ENCODE assay signal across 11 cellular contexts in the genomic region with DNA sequence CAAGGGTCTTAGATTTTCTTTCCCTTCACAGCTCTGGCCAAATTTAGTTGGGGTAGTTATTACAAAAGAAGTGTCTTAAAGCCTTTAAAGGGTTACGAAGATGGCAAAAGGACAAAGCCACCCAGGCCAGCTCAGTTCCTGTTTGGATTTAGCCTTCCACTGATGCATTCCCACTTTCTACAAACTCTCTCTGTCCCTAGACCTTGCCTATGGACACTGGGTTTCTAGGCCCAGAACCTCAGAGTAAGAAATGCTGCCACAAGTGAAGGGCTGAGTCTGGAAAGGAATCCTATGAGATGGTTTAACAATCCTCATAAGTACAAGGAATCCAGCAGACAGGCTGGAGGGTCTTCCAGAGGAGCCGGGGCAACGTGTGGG. TPM values are rescaled to one million over a fixed set of nuclear protein-coding genes. Genes with fewer than 3 reads are reported as not detected.
DNase-seq lines count a peak whose midpoint lies in the region; ATAC-seq, FAIRE-seq and TF ChIP-seq lines count a peak whose summit lies in the region.
"Had no signal": no experiment of that assay in that cellular context is flagged by ENCODE, and none has a peak within 500 bp of the region (broad histone marks: within the 10 kb centered on the region; RNA-seq: fewer than 3 reads in every experiment).

No MANE protein-coding gene starts in this region.

- H3K4me2 ChIP-seq in endothelial cell of umbilical vein (ENCODE audit: insufficient read depth, low read length), result no peak overlapping the region

- H3K4me1 ChIP-seq in Peyer's patch (peaks cover 0 to 79% (median 32%) of the 10 kb centered on the region in 4 donors), endothelial cell of umbilical vein (ENCODE audit: control insufficient read depth, extremely low read depth, insufficient read depth, low read length) (peaks cover 54% of the 10 kb centered on the region), ovary (ENCODE audit: insufficient read depth) (peaks cover 48% of the 10 kb centered on the region)

- in situ Hi-C loops in ACHN (cut with HindIII; ENCODE audit: low pct_ligation_motif_present, low pct_unique_long_range_greater_than_20kb, low sequenced_read_pairs), result no loop called here

- H3K27me3 ChIP-seq in Peyer's patch (no peaks in the 10 kb centered on the region), endothelial cell of umbilical vein (ENCODE audit: control insufficient read depth in 2 of 2, insufficient read depth in 2 of 2, low read length in 2 of 2) (no peaks in the 10 kb centered on the region), ovary (no peaks in the 10 kb centered on the region)

- no peaks in the 10 kb centered on the region for H3K9me1 ChIP-seq in endothelial cell of umbilical vein (replicated peaks; ENCODE audit: control insufficient read depth, extremely low read depth, insufficient read depth, low read length)

- TF ChIP-seq EP300 in ovary (IDR thresholded peaks at IDR 0.05), result no peak

- H3K27ac ChIP-seq in Peyer's patch, result peak overlapping the region in 3 of 4 donors; percentile 68 to 83 (median 68)
- H3K27ac ChIP-seq in endothelial cell of umbilical vein (ENCODE audit: insufficient read depth, low read depth, low read length), result peak overlapping the region; percentile 35
- H3K27ac ChIP-seq in ovary, result peak overlapping the region; percentile 25 to 37

- H3K9me3 ChIP-seq in Peyer's patch, result no peaks in the 10 kb centered on the region
- H3K9me3 ChIP-seq in endothelial cell of umbilical vein (replicated peaks; ENCODE audit: control insufficient read depth, insufficient read depth, low read length), result no peaks in the 10 kb centered on the region
- H3K9me3 ChIP-seq in ovary, result no peaks in the 10 kb centered on the region

- peaks cover 0 to 3% (median 0%) of the 10 kb centered on the region in 3 donors for H3K36me3 ChIP-seq in Peyer's patch
- H3K36me3 ChIP-seq in endothelial cell of umbilical vein (ENCODE audit: control insufficient read depth in 2 of 2, extremely low read depth in 1 of 2, insufficient read depth in 2 of 2, low read length in 2 of 2), result no peaks in the 10 kb centered on the region
- no peaks in the 10 kb centered on the region for H3K36me3 ChIP-seq in ovary

- H4K20me1 ChIP-seq in endothelial cell of umbilical vein (replicated peaks; ENCODE audit: control insufficient read depth, extremely low read depth, insufficient read depth, low read length), result peaks cover 2% of the 10 kb centered on the region

- intact Hi-C loops in CD14-positive monocyte (cut with micrococcal nuclease) (no loop called here), endothelial cell of umbilical vein (cut with micrococcal nuclease) (no loop called here), ovary (cut with DNase I) (no loop called here)

- no TSS peak for BruUV-seq in endothelial cell of umbilical vein (replicated peaks; lab: Mats Ljungman, UMichigan)

- no peaks in the 10 kb centered on the region for H3K27me3 Mint-ChIP-seq in CD14-positive monocyte (ENCODE audit: low read depth in 3 of 3)

- WGBS in ovary, 3 donors, result 44 to 69% (median 65%) methylated on average over 3 of the region's 3 CpGs

- no peak for FAIRE-seq in endothelial cell of umbilical vein (lab: Jason Lieb, UNC)
- FAIRE-seq in GM12892 (lab: Jason Lieb, UNC), result no peak

- peak overlapping the region; percentile 86 to 98 (median 97) for H3K27ac Mint-ChIP-seq in CD14-positive monocyte

- H2AFZ ChIP-seq in endothelial cell of umbilical vein (ENCODE audit: low read depth, low read length), result no peak overlapping the region

- H3K9ac ChIP-seq in endothelial cell of umbilical vein (replicated peaks; ENCODE audit: extremely low read depth, insufficient read depth, low read length), result peak overlapping the region; percentile 5

- no peak for TF ChIP-seq CTCF in CD14-positive monocyte (IDR thresholded peaks at IDR 0.05)
- no peak for TF ChIP-seq CTCF in Peyer's patch (IDR thresholded peaks at IDR 0.05)
- TF ChIP-seq CTCF in endothelial cell of umbilical vein (IDR thresholded peaks at IDR 0.05; ENCODE audit: extremely low read depth in 1 of 2, insufficient read depth in 1 of 2, low read depth in 1 of 2, low read length in 2 of 2), result no peak
- no peak for TF ChIP-seq CTCF in ovary (IDR thresholded peaks at IDR 0.05)

- TF ChIP-seq POLR2A in Peyer's patch (IDR thresholded peaks at IDR 0.05) (no peak), endothelial cell of umbilical vein (IDR thresholded peaks at IDR 0.05; ENCODE audit: low read depth, low read length) (no peak), ovary (IDR thresholded peaks at IDR 0.05) (no peak), GM12892 (IDR thresholded peaks at IDR 0.05; ENCODE audit: low read depth, low read length) (no peak)

- DNase-seq in CD14-positive monocyte (ENCODE audit: low spot score) (no peak), Peyer's patch (no peak), endothelial cell of umbilical vein (ENCODE audit: low read depth, low spot score) (no peak), ovary (no peak), ACHN (no peak), pons (ENCODE audit: low spot score) (no peak), GM12892 (ENCODE audit: insufficient read length) (no peak)
- DNase-seq: DMS153, H7, NCI-H2081 had no signal

- H3K9me3 Mint-ChIP-seq in CD14-positive monocyte, result peaks cover 0 to 3% (median 0%) of the 10 kb centered on the region in 7 donors

- dilution Hi-C loops in endothelial cell of umbilical vein (cut with MboI; ENCODE audit: extremely low pct_ligation_motif_present, low sequenced_read_pairs), result loop anchor here (10.0 kb wide), 1 partner anchor 86 kb away; no protein-coding TSS in a partner anchor

- peaks cover 99% of the 10 kb centered on the region for H3K79me2 ChIP-seq in endothelial cell of umbilical vein (ENCODE audit: control insufficient read depth, insufficient read depth, low read length)

- H3K36me3 Mint-ChIP-seq in CD14-positive monocyte, result peaks cover 26 to 33% of the 10 kb centered on the region in 2 donors

- no peak overlapping the region for H3K4me3 Mint-ChIP-seq in CD14-positive monocyte

- POLR2A ChIA-PET in endothelial cell of umbilical vein (lab: Charles Lee), result interaction anchor here (0.7 kb wide), 1 partner anchor 26 kb away, joined by 5 read pairs; no protein-coding TSS in a partner anchor

- peaks cover 63% of the 10 kb centered on the region for H3K4me1 Mint-ChIP-seq in CD14-positive monocyte

- no peak overlapping the region for H3K4me3 ChIP-seq in Peyer's patch
- no peak overlapping the region for H3K4me3 ChIP-seq in endothelial cell of umbilical vein (replicated peaks in 1 of 3; ENCODE audit: insufficient read depth in 1 of 3, low read depth in 1 of 3, low read length in 3 of 3)
- H3K4me3 ChIP-seq in ovary, result no peak overlapping the region

- no peak for ATAC-seq in HG02938 (IDR thresholded peaks at IDR 0.05; ENCODE audit: unreplicated experiment)

- CTCF ChIA-PET in endothelial cell of umbilical vein (lab: Charles Lee), result interaction anchor here (2.4 kb wide), 1 partner anchor 12 kb away, joined by 9 read pairs; no protein-coding TSS in a partner anchor

TF ChIP-seq in endothelial cell of umbilical vein, 7 proteins besides CTCF, POLR2A, EP300 and RAD21:
- no peak for TF ChIP-seq MYC (IDR thresholded peaks at IDR 0.05; ENCODE audit: low read depth, low read length)
- no peak for TF ChIP-seq POLR2AphosphoS5 (IDR thresholded peaks at IDR 0.05; ENCODE audit: insufficient read depth, low read depth, low read length)
- no peak for TF ChIP-seq FOS (IDR thresholded peaks at IDR 0.05; ENCODE audit: borderline replicate concordance, insufficient read depth, low read length)
- TF ChIP-seq EZH2 (IDR thresholded peaks at IDR 0.05; ENCODE audit: borderline replicate concordance, low read depth, low read length, severe bottlenecking), result no peak
- TF ChIP-seq, protein P1, sequence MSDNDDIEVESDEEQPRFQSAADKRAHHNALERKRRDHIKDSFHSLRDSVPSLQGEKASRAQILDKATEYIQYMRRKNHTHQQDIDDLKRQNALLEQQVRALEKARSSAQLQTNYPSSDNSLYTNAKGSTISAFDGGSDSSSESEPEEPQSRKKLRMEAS (IDR thresholded peaks at IDR 0.05; ENCODE audit: insufficient read depth, insufficient read length), result no peak
- TF ChIP-seq JUN (IDR thresholded peaks at IDR 0.05; ENCODE audit: borderline replicate concordance, insufficient read depth, insufficient read length, low read depth), result no peak
- TF ChIP-seq GATA2 (IDR thresholded peaks at IDR 0.05; ENCODE audit: insufficient read depth, insufficient read length, low read depth, low read length), result no peak

RNA-seq across cellular contexts. Expression of a gene that starts 13.4 kb away (rescaled TPM):
- polyA plus RNA-seq in CD14-positive monocyte, result 10 to 100 TPM; 38.7 to 51.6 TPM
- total RNA-seq in Peyer's patch, result 100 to 1,000 TPM in 2 of 4 donors, 10 to 100 TPM in 2; 85.3 to 162 (median 108) TPM
- total RNA-seq in endothelial cell of umbilical vein, result 59.5 and 66.2 TPM in 2 replicates
- polyA plus RNA-seq in endothelial cell of umbilical vein, result 57.1 and 63.1 TPM in 2 replicates
- polyA plus RNA-seq in endothelial cell of umbilical vein (2011; cell fraction: cytosol; rRNA removed), result 67.6 and 71.3 TPM in 2 replicates
- polyA plus RNA-seq in endothelial cell of umbilical vein (2011; cell fraction: nucleus; rRNA removed), result 89.9 and 99.1 TPM in 2 replicates
- polyA plus RNA-seq in endothelial cell of umbilical vein (2012), result 63.3 and 69.1 TPM in 2 replicates
- 92.6 and 103 TPM in 2 replicates for polyA minus RNA-seq in endothelial cell of umbilical vein
- polyA minus RNA-seq in endothelial cell of umbilical vein (2011; cell fraction: cytosol; rRNA and poly(A)+ RNA removed), result 74.1 TPM
- 76.5 and 104 TPM in 2 replicates for polyA minus RNA-seq in endothelial cell of umbilical vein (2011; cell fraction: nucleus; rRNA and poly(A)+ RNA removed)
- 100 to 1,000 TPM; 120 to 198 (median 157) TPM for total RNA-seq in ovary
- polyA plus RNA-seq in ovary, result 100 to 1,000 TPM; 128 to 131 TPM
- polyA plus RNA-seq in GM12892 (2012; ENCODE audit: missing spikeins), result 26.9 TPM

RNA-seq across cellular contexts. Expression of a gene that starts 38.6 kb away (rescaled TPM):
- 10 to 100 TPM; 26.5 to 43.0 TPM for polyA plus RNA-seq in CD14-positive monocyte
- total RNA-seq in Peyer's patch, result 100 to 1,000 TPM in 1 of 4 donors, 10 to 100 TPM in 3; 40.8 to 112 (median 60.5) TPM
- 316 and 322 TPM in 2 replicates for total RNA-seq in endothelial cell of umbilical vein
- polyA plus RNA-seq in endothelial cell of umbilical vein, result 28.0 and 57.5 TPM in 2 replicates
- polyA plus RNA-seq in endothelial cell of umbilical vein (2011; cell fraction: cytosol; rRNA removed), result 143 and 159 TPM in 2 replicates
- polyA plus RNA-seq in endothelial cell of umbilical vein (2011; cell fraction: nucleus; rRNA removed), result 136 and 204 TPM in 2 replicates
- polyA plus RNA-seq in endothelial cell of umbilical vein (2012), result 422 and 615 TPM in 2 replicates
- 35.6 and 37.0 TPM in 2 replicates for polyA minus RNA-seq in endothelial cell of umbilical vein
- polyA minus RNA-seq in endothelial cell of umbilical vein (2011; cell fraction: cytosol; rRNA and poly(A)+ RNA removed), result 18.1 TPM
- 70.6 and 119 TPM in 2 replicates for polyA minus RNA-seq in endothelial cell of umbilical vein (2011; cell fraction: nucleus; rRNA and poly(A)+ RNA removed)
- total RNA-seq in ovary, result 100 to 1,000 TPM in 5 of 7 donors, 10 to 100 TPM in 2; 71.0 to 240 (median 216) TPM
- polyA plus RNA-seq in ovary, result 100 to 1,000 TPM; 175 to 273 TPM
- 303 TPM for polyA plus RNA-seq in GM12892 (2012; ENCODE audit: missing spikeins)
